Comparison of ENCODE assay signal across 2 cellular contexts in the genomic region with DNA sequence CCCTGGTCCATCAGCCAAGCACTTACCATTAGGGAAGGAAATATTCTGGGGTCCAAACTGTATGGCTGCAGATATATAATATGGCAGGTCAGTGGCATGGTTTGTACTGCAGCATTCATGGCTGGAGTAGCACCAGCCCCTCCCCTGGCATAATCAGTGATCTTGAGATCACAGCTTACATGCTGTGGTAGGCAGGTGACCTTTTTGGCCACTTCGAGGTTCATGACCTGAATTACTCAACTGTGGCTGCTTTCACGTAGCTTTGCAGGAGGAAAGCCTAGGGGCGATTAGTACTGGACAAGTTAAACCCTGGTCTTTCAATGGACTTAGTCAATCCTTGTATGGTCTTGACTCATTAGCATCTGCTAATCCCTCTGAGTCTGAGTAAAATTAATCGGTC.
TF ChIP-seq lines count a peak whose summit lies in the region.

No MANE protein-coding gene starts in this region.

TF ChIP-seq in liver, 16 proteins besides CTCF, POLR2A, EP300 and RAD21 (continued from another document):
- TF ChIP-seq, protein P1, sequence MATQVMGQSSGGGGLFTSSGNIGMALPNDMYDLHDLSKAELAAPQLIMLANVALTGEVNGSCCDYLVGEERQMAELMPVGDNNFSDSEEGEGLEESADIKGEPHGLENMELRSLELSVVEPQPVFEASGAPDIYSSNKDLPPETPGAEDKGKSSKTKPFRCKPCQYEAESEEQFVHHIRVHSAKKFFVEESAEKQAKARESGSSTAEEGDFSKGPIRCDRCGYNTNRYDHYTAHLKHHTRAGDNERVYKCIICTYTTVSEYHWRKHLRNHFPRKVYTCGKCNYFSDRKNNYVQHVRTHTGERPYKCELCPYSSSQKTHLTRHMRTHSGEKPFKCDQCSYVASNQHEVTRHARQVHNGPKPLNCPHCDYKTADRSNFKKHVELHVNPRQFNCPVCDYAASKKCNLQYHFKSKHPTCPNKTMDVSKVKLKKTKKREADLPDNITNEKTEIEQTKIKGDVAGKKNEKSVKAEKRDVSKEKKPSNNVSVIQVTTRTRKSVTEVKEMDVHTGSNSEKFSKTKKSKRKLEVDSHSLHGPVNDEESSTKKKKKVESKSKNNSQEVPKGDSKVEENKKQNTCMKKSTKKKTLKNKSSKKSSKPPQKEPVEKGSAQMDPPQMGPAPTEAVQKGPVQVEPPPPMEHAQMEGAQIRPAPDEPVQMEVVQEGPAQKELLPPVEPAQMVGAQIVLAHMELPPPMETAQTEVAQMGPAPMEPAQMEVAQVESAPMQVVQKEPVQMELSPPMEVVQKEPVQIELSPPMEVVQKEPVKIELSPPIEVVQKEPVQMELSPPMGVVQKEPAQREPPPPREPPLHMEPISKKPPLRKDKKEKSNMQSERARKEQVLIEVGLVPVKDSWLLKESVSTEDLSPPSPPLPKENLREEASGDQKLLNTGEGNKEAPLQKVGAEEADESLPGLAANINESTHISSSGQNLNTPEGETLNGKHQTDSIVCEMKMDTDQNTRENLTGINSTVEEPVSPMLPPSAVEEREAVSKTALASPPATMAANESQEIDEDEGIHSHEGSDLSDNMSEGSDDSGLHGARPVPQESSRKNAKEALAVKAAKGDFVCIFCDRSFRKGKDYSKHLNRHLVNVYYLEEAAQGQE (IDR thresholded peaks at IDR 0.05) = no peak

TF ChIP-seq in HepG2, 621 proteins besides CTCF, POLR2A, EP300 and RAD21 (continued from another document):
- TF ChIP-seq, protein P2, sequence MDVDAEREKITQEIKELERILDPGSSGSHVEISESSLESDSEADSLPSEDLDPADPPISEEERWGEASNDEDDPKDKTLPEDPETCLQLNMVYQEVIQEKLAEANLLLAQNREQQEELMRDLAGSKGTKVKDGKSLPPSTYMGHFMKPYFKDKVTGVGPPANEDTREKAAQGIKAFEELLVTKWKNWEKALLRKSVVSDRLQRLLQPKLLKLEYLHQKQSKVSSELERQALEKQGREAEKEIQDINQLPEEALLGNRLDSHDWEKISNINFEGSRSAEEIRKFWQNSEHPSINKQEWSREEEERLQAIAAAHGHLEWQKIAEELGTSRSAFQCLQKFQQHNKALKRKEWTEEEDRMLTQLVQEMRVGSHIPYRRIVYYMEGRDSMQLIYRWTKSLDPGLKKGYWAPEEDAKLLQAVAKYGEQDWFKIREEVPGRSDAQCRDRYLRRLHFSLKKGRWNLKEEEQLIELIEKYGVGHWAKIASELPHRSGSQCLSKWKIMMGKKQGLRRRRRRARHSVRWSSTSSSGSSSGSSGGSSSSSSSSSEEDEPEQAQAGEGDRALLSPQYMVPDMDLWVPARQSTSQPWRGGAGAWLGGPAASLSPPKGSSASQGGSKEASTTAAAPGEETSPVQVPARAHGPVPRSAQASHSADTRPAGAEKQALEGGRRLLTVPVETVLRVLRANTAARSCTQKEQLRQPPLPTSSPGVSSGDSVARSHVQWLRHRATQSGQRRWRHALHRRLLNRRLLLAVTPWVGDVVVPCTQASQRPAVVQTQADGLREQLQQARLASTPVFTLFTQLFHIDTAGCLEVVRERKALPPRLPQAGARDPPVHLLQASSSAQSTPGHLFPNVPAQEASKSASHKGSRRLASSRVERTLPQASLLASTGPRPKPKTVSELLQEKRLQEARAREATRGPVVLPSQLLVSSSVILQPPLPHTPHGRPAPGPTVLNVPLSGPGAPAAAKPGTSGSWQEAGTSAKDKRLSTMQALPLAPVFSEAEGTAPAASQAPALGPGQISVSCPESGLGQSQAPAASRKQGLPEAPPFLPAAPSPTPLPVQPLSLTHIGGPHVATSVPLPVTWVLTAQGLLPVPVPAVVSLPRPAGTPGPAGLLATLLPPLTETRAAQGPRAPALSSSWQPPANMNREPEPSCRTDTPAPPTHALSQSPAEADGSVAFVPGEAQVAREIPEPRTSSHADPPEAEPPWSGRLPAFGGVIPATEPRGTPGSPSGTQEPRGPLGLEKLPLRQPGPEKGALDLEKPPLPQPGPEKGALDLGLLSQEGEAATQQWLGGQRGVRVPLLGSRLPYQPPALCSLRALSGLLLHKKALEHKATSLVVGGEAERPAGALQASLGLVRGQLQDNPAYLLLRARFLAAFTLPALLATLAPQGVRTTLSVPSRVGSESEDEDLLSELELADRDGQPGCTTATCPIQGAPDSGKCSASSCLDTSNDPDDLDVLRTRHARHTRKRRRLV (CRISPR knock-in tag; IDR thresholded peaks at IDR 0.05) = no peak
- TF ChIP-seq SMAD3 (CRISPR knock-in tag; IDR thresholded peaks at IDR 0.05) (no peak), CENPX (CRISPR knock-in tag; IDR thresholded peaks at IDR 0.05) (no peak), SNAI1 (CRISPR knock-in tag; IDR thresholded peaks at IDR 0.05; ENCODE audit: borderline replicate concordance) (no peak), ZNF839 (CRISPR knock-in tag; IDR thresholded peaks at IDR 0.05; ENCODE audit: borderline replicate concordance) (no peak), BHLHE40 (IDR thresholded peaks at IDR 0.05; ENCODE audit: low read length) (no peak)
